Comparison of ENCODE assay signal across 10 cellular contexts in the genomic region with DNA sequence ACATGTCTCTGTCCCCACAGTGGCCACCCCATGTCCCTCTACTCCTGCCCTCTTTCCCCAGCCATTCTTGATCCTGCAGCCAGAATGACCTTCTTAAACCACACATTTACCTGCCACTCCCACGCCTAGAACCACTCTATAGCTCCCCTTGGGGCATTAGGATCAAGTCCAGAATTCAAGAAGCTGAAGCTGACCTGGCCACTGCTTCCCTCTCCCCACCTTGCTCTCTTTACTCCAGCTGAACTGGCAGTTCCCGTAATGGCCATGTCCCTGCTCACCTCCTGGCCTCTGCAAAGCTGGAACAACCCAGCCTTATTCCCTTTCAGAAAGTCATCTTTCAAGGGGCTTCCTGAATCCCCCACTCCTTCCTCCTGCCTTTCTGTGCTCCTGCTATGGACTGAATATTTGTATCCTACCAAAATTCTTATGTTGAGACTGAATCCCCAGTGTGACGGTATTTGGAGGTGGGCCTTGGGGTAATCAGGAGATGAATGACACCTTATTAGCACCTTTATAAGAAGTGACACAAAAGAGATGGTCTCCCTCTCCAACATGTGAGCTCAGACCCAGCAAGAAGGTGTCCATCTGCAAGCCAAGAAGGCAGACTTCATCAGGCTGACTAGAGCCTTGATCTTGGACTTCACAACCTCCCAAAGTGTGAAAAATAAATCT. TPM values are rescaled to one million over a fixed set of nuclear protein-coding genes. Genes with fewer than 3 reads are reported as not detected.
DNase-seq lines count a peak whose midpoint lies in the region; ATAC-seq and TF ChIP-seq lines count a peak whose summit lies in the region.
"Had no signal": no experiment of that assay in that cellular context is flagged by ENCODE, and none has a peak within 500 bp of the region (broad histone marks: within the 10 kb centered on the region; RNA-seq: fewer than 3 reads in every experiment).

No MANE protein-coding gene starts in this region.

- DNase-seq in CD4-positive, alpha-beta memory T cell: no peak
- no peak for DNase-seq in NT2/D1 (ENCODE audit: low read depth, low spot score)
- no peak for DNase-seq in effector memory CD4-positive, alpha-beta T cell
- no peak for DNase-seq in progenitor cell of endocrine pancreas (ENCODE audit: low spot score, unreplicated experiment)
- DNase-seq in NCI-H1436 treated with DMSO at 0.1 percent for 48 hours (lab: John Stamatoyannopoulos, UW): no peak
- no peak for DNase-seq in epidermal melanocyte (ENCODE audit: insufficient read length, low spot score)
- DNase-seq in T1000 (lab: John Stamatoyannopoulos, UW): no peak
- DNase-seq: NCI-H187 had no signal

- peak overlapping the region; percentile 76 for H3K9ac ChIP-seq in NT2/D1 (ENCODE audit: insufficient read length, low read depth)

- no peak overlapping the region for H3K4me3 ChIP-seq in CD4-positive, alpha-beta memory T cell (ENCODE audit: low read length in 2 of 2)
- H3K4me3 ChIP-seq in NT2/D1 (ENCODE audit: insufficient read length, low read depth): no peak overlapping the region
- H3K4me3 ChIP-seq in effector memory CD4-positive, alpha-beta T cell (ENCODE audit: insufficient read depth, low read depth, low read length, poor library complexity, severe bottlenecking): no peak overlapping the region

- no peaks in the 10 kb centered on the region for H3K9me3 ChIP-seq in CD4-positive, alpha-beta memory T cell (ENCODE audit: control insufficient read depth in 1 of 2, low read length in 2 of 2)
- no peaks in the 10 kb centered on the region for H3K9me3 ChIP-seq in NT2/D1 (ENCODE audit: insufficient read depth, low read length)
- no peaks in the 10 kb centered on the region for H3K9me3 ChIP-seq in effector memory CD4-positive, alpha-beta T cell (ENCODE audit: control insufficient read depth, low read length)

- H3K27ac Mint-ChIP-seq in CD4-positive, alpha-beta memory T cell: peak overlapping the region; percentile 97 to 100 (median 99)
- peak overlapping the region; percentile 77 for H3K27ac Mint-ChIP-seq in progenitor cell of endocrine pancreas

- H3K4me3 Mint-ChIP-seq in CD4-positive, alpha-beta memory T cell: peak overlapping the region; percentile 70 to 99 (median 96)
- no peak overlapping the region for H3K4me3 Mint-ChIP-seq in progenitor cell of endocrine pancreas (ENCODE audit: low read depth)

- H3K4me1 ChIP-seq in CD4-positive, alpha-beta memory T cell (ENCODE audit: insufficient read depth, low read length): peaks cover 74% of the 10 kb centered on the region
- peaks cover 48% of the 10 kb centered on the region for H3K4me1 ChIP-seq in NT2/D1 (ENCODE audit: insufficient read depth, insufficient read length)
- H3K4me1 ChIP-seq in effector memory CD4-positive, alpha-beta T cell (ENCODE audit: control insufficient read depth, insufficient read depth, low read length, poor library complexity, severe bottlenecking): peaks cover 68% of the 10 kb centered on the region

- peaks cover 18% of the 10 kb centered on the region for H3K36me3 ChIP-seq in CD4-positive, alpha-beta memory T cell (ENCODE audit: insufficient read depth, low read length)
- peaks cover 42% of the 10 kb centered on the region for H3K36me3 ChIP-seq in NT2/D1 (ENCODE audit: insufficient read depth, insufficient read length, low read length)
- peaks cover 21% of the 10 kb centered on the region for H3K36me3 ChIP-seq in effector memory CD4-positive, alpha-beta T cell (ENCODE audit: control insufficient read depth, insufficient read depth, low read length)

- H3K27me3 Mint-ChIP-seq in CD4-positive, alpha-beta memory T cell: no peaks in the 10 kb centered on the region
- no peaks in the 10 kb centered on the region for H3K27me3 Mint-ChIP-seq in progenitor cell of endocrine pancreas

- H3K4me1 Mint-ChIP-seq in CD4-positive, alpha-beta memory T cell: peaks cover 59 to 80% (median 71%) of the 10 kb centered on the region in 4 donors
- H3K4me1 Mint-ChIP-seq in progenitor cell of endocrine pancreas (ENCODE audit: low read depth): peaks cover 67% of the 10 kb centered on the region

- peak overlapping the region; percentile 69 for H3K27ac ChIP-seq in CD4-positive, alpha-beta memory T cell (ENCODE audit: low read depth, low read length)
- H3K27ac ChIP-seq in effector memory CD4-positive, alpha-beta T cell (ENCODE audit: insufficient read depth, low read length, poor library complexity, severe bottlenecking): peak overlapping the region; percentile 99

- H3K27me3 ChIP-seq in CD4-positive, alpha-beta memory T cell (ENCODE audit: insufficient read depth, low read length): no peaks in the 10 kb centered on the region
- H3K27me3 ChIP-seq in NT2/D1 (ENCODE audit: insufficient read depth, insufficient read length): no peaks in the 10 kb centered on the region
- no peaks in the 10 kb centered on the region for H3K27me3 ChIP-seq in effector memory CD4-positive, alpha-beta T cell (replicated peaks; ENCODE audit: control insufficient read depth, insufficient read depth, low read length, poor library complexity, severe bottlenecking)

- POLR2A ChIA-PET in CD4-positive, alpha-beta memory T cell (lab: Charles Lee; ENCODE audit: partially characterized antibody): interaction anchor here (0.6 to 1.0 kb wide), 2 partner anchors 54 to 257 kb away, joined by 3 read pairs; no protein-coding TSS in a partner anchor

- ATAC-seq in GM19351 (IDR thresholded peaks at IDR 0.05; ENCODE audit: unreplicated experiment): no peak

- TF ChIP-seq CTCF in progenitor cell of endocrine pancreas (IDR thresholded peaks at IDR 0.05; ENCODE audit: unreplicated experiment): no peak

- intact Hi-C loops in CD4-positive, alpha-beta memory T cell (cut with micrococcal nuclease): no loop called here

- H3K36me3 Mint-ChIP-seq in CD4-positive, alpha-beta memory T cell: peaks cover 20 to 68% of the 10 kb centered on the region in 2 donors
- H3K36me3 Mint-ChIP-seq in progenitor cell of endocrine pancreas (ENCODE audit: insufficient read depth): no peaks in the 10 kb centered on the region

- CTCF ChIA-PET in CD4-positive, alpha-beta memory T cell (lab: Charles Lee; ENCODE audit: partially characterized antibody): interaction anchor here (1.2 to 2.1 kb wide), 7 partner anchors 22 to 142 kb away, joined by 3 to 13 read pairs (median 5); no protein-coding TSS in a partner anchor

- peaks cover 0 to 3% (median 0%) of the 10 kb centered on the region in 8 donors for H3K9me3 Mint-ChIP-seq in CD4-positive, alpha-beta memory T cell
- H3K9me3 Mint-ChIP-seq in progenitor cell of endocrine pancreas (ENCODE audit: low read depth): no peaks in the 10 kb centered on the region

RNA-seq across cellular contexts. Expression of gene CSRNP1, which starts 3.8 kb away (rescaled TPM):
- 10 to 100 TPM; 14.9 to 15.3 TPM for total RNA-seq in CD4-positive, alpha-beta memory T cell
- 10 to 100 TPM; 22.5 to 89.7 TPM for polyA plus RNA-seq in CD4-positive, alpha-beta memory T cell
- 6.6 and 6.7 TPM in 2 replicates for total RNA-seq in progenitor cell of endocrine pancreas

RNA-seq across cellular contexts. Expression of gene TTC21A, which starts 42.2 kb away (rescaled TPM):
- 1 to 10 TPM; 3.0 to 3.9 TPM for total RNA-seq in CD4-positive, alpha-beta memory T cell
- 1 to 10 TPM in 1 of 2 donors, not detected in 1; 1.1 TPM for polyA plus RNA-seq in CD4-positive, alpha-beta memory T cell
- 16.1 and 17.2 TPM in 2 replicates for total RNA-seq in progenitor cell of endocrine pancreas

RNA-seq across cellular contexts. Expression of gene GORASP1, which starts 42.2 kb away (rescaled TPM):
- total RNA-seq in CD4-positive, alpha-beta memory T cell: 10 to 100 TPM; 57.1 to 58.4 TPM
- 10 to 100 TPM; 21.5 to 22.1 TPM for polyA plus RNA-seq in CD4-positive, alpha-beta memory T cell
- total RNA-seq in progenitor cell of endocrine pancreas: 64.3 and 72.8 TPM in 2 replicates

RNA-seq across cellular contexts. Expression of gene XIRP1, which starts 42.8 kb away (rescaled TPM):
- total RNA-seq in CD4-positive, alpha-beta memory T cell: not detected
- under 1 TPM in 1 of 2 donors, not detected in 1; 0.03 TPM for polyA plus RNA-seq in CD4-positive, alpha-beta memory T cell
- total RNA-seq in progenitor cell of endocrine pancreas: 0.16 TPM in 1 of 2 replicates, not detected in the other
- total RNA-seq: fibroblast of lung had no signal
